ENCODE assay signal across 1 cellular context in genomic region chr2:64730551-64731305, GRCh38.
A peak's percentile ranks its signal among the peaks of the same experiment; 100 is the strongest.
TF ChIP-seq lines count a peak whose summit lies in the region.

No MANE protein-coding gene starts in this region.

TF ChIP-seq in HepG2, 621 proteins besides CTCF, POLR2A, EP300 and RAD21 (continued from another document and continues in another):
- TF ChIP-seq ZNF143 (CRISPR knock-in tag; IDR thresholded peaks at IDR 0.05) (no peak), ZNF281 (CRISPR knock-in tag; IDR thresholded peaks at IDR 0.05; ENCODE audit: borderline replicate concordance) (peak; percentile 54; the same call in 1 of the 2 replicates), ZBTB7A (CRISPR knock-in tag; IDR thresholded peaks at IDR 0.05) (no peak; the same call in 1 of the 2 replicates), ZNF574 (CRISPR knock-in tag; IDR thresholded peaks at IDR 0.05) (peak; percentile 89), ATF4 (CRISPR knock-in tag; IDR thresholded peaks at IDR 0.05) (peak in 1 of 2 experiments; percentile 94; a peak in 2 of 4 replicates), RORA (CRISPR knock-in tag; IDR thresholded peaks at IDR 0.05) (no peak), ZFP36L2 (CRISPR knock-in tag; IDR thresholded peaks at IDR 0.05) (no peak), MIER3 (CRISPR knock-in tag; IDR thresholded peaks at IDR 0.05; ENCODE audit: borderline replicate concordance) (peak; percentile 84; the same call in 1 of the 2 replicates), USF2 (IDR thresholded peaks at IDR 0.05; ENCODE audit: low read depth, low read length) (peak; percentile 61), USF2 (CRISPR knock-in tag; IDR thresholded peaks at IDR 0.05; ENCODE audit: borderline replicate concordance) (peak; percentile 18; the same call in 1 of the 2 replicates), CREM (IDR thresholded peaks at IDR 0.05) (peak; percentile 89), CREM (CRISPR knock-in tag; IDR thresholded peaks at IDR 0.05) (no peak), KAT2B (IDR thresholded peaks at IDR 0.05; ENCODE audit: borderline replicate concordance, low read depth, low read length) (no peak), JUND (CRISPR knock-in tag; IDR thresholded peaks at IDR 0.05) (peak; percentile 95), ARNT2 (CRISPR knock-in tag; IDR thresholded peaks at IDR 0.05; ENCODE audit: low read depth) (peak; percentile 74), ZNF224 (CRISPR knock-in tag; IDR thresholded peaks at IDR 0.05) (no peak; the same call in 1 of the 2 replicates), MLX (CRISPR knock-in tag; IDR thresholded peaks at IDR 0.05) (peak; percentile 95), TFDP2 (CRISPR knock-in tag; IDR thresholded peaks at IDR 0.05) (0 out of 2 replicates have a peak, but pooled peaks have one; percentile 44), TFE3 (CRISPR knock-in tag; IDR thresholded peaks at IDR 0.05) (peak; percentile 90), RXRB (CRISPR knock-in tag; IDR thresholded peaks at IDR 0.05; ENCODE audit: borderline replicate concordance) (peak; percentile 72), TFDP1 (CRISPR knock-in tag; IDR thresholded peaks at IDR 0.05; ENCODE audit: borderline replicate concordance) (peak; percentile 58; the same call in 1 of the 2 replicates), ZNF276 (CRISPR knock-in tag; IDR thresholded peaks at IDR 0.05; ENCODE audit: low read depth) (peak; percentile 70; the same call in 1 of the 2 replicates), TRIM24 (CRISPR knock-in tag; IDR thresholded peaks at IDR 0.05) (0 out of 2 replicates have a peak, but pooled peaks have one; percentile 50), THAP11 (CRISPR knock-in tag; IDR thresholded peaks at IDR 0.05) (peak; percentile 69; the same call in 1 of the 2 replicates), TCF7 (IDR thresholded peaks at IDR 0.05; ENCODE audit: low read depth) (peak; percentile 76), ZNF614 (CRISPR knock-in tag; IDR thresholded peaks at IDR 0.05; ENCODE audit: borderline replicate concordance) (peak; percentile 89; the same call in 1 of the 2 replicates), NR0B2 (CRISPR knock-in tag; IDR thresholded peaks at IDR 0.05) (no peak), AHDC1 (CRISPR knock-in tag; IDR thresholded peaks at IDR 0.05; ENCODE audit: borderline replicate concordance) (peak; percentile 91), ZNF138 (CRISPR knock-in tag; IDR thresholded peaks at IDR 0.05; ENCODE audit: low read depth) (peak; percentile 69; the same call in 1 of the 2 replicates), TERF1 (CRISPR knock-in tag; IDR thresholded peaks at IDR 0.05) (no peak)
